Comparison of ENCODE assay signal across 8 cellular contexts in genomic region chr15:74397239-74398068, GRCh38. TPM values are rescaled to one million over a fixed set of nuclear protein-coding genes. Genes with fewer than 3 reads are reported as not detected.
DNase-seq lines count a peak whose midpoint lies in the region; ATAC-seq lines count a peak whose summit lies in the region.

No MANE protein-coding gene starts in this region.

- H3K4me3 Mint-ChIP-seq in activated T-cell treated with anti-CD3 and anti-CD28 coated beads, Interleukin-2, amount 50 U/mL, for 72 hours = peak overlapping the region; percentile 69 to 74
- peak overlapping the region; percentile 20 for H3K4me3 Mint-ChIP-seq in activated naive CD8-positive, alpha-beta T cell treated with anti-CD3 and anti-CD28 coated beads, Interleukin-2, amount 10 ng/mL, durations not matched to agents 7 days and 5 days
- H3K4me3 Mint-ChIP-seq in stimulated activated naive B cell treated with anti-CD40 and anti-IgM and Interleukin-4, amounts not matched to agents 10 μg/mL and 1 μg/mL and 100 μg/mL, for 72 hours = peak overlapping the region; percentile 64 to 78

- H3K36me3 Mint-ChIP-seq in activated T-cell treated with anti-CD3 and anti-CD28 coated beads, Interleukin-2, amount 50 U/mL, for 72 hours (ENCODE audit: insufficient read depth in 2 of 2) = no peaks in the 10 kb centered on the region
- H3K36me3 Mint-ChIP-seq in activated naive CD8-positive, alpha-beta T cell treated with anti-CD3 and anti-CD28 coated beads, Interleukin-2, amount 10 ng/mL, durations not matched to agents 7 days and 5 days = no peaks in the 10 kb centered on the region
- peaks cover 3 to 37% of the 10 kb centered on the region in 2 donors for H3K36me3 Mint-ChIP-seq in stimulated activated naive B cell treated with anti-CD40 and anti-IgM and Interleukin-4, amounts not matched to agents 10 μg/mL and 1 μg/mL and 100 μg/mL, for 72 hours

- POLR2A ChIA-PET in activated naive CD8-positive, alpha-beta T cell treated with anti-CD3 and anti-CD28 coated beads, Interleukin-2, amount 10 ng/mL, durations not matched to agents 7 days and 5 days (lab: Charles Lee) = interaction anchor here (2.6 kb wide), 1 partner anchor 12 kb away, joined by 13 read pairs; no protein-coding TSS in a partner anchor

- peak in 1 of 2 donors; percentile 0 for ATAC-seq in activated T-cell treated with anti-CD3 and anti-CD28 coated beads, Interleukin-2, amount 50 U/mL, for 72 hours (replicated peaks in 1 of 2)
- ATAC-seq in HG03196 (IDR thresholded peaks at IDR 0.05; ENCODE audit: unreplicated experiment) = peak; percentile 23
- ATAC-seq in activated naive CD8-positive, alpha-beta T cell treated with anti-CD3 and anti-CD28 coated beads, Interleukin-2, amount 10 ng/mL, durations not matched to agents 7 days and 5 days (ENCODE audit: low read depth) = no peak
- peak; percentile 36 to 42 for ATAC-seq in stimulated activated naive B cell treated with anti-CD40 and anti-IgM and Interleukin-4, amounts not matched to agents 10 μg/mL and 1 μg/mL and 100 μg/mL, for 72 hours (replicated peaks)
- no peak for ATAC-seq in HG02840 (IDR thresholded peaks at IDR 0.05; ENCODE audit: low FRiP score, unreplicated experiment)

- H3K4me1 Mint-ChIP-seq in activated T-cell treated with anti-CD3 and anti-CD28 coated beads, Interleukin-2, amount 50 U/mL, for 72 hours (ENCODE audit: low read depth) = peaks cover 100% of the 10 kb centered on the region
- peaks cover 72% of the 10 kb centered on the region for H3K4me1 Mint-ChIP-seq in activated naive CD8-positive, alpha-beta T cell treated with anti-CD3 and anti-CD28 coated beads, Interleukin-2, amount 10 ng/mL, durations not matched to agents 7 days and 5 days
- peaks cover 86 to 99% of the 10 kb centered on the region in 2 donors for H3K4me1 Mint-ChIP-seq in stimulated activated naive B cell treated with anti-CD40 and anti-IgM and Interleukin-4, amounts not matched to agents 10 μg/mL and 1 μg/mL and 100 μg/mL, for 72 hours

- no peaks in the 10 kb centered on the region for H3K9me3 Mint-ChIP-seq in activated T-cell treated with anti-CD3 and anti-CD28 coated beads, Interleukin-2, amount 50 U/mL, for 72 hours
- no peaks in the 10 kb centered on the region for H3K9me3 Mint-ChIP-seq in activated naive CD8-positive, alpha-beta T cell treated with anti-CD3 and anti-CD28 coated beads, Interleukin-2, amount 10 ng/mL, durations not matched to agents 7 days and 5 days
- H3K9me3 Mint-ChIP-seq in stimulated activated naive B cell treated with anti-CD40 and anti-IgM and Interleukin-4, amounts not matched to agents 10 μg/mL and 1 μg/mL and 100 μg/mL, for 72 hours = peaks cover 0 to 1% of the 10 kb centered on the region in 2 donors

- H3K27ac Mint-ChIP-seq in activated T-cell treated with anti-CD3 and anti-CD28 coated beads, Interleukin-2, amount 50 U/mL, for 72 hours = peak overlapping the region; percentile 49
- peak overlapping the region; percentile 90 for H3K27ac Mint-ChIP-seq in activated naive CD8-positive, alpha-beta T cell treated with anti-CD3 and anti-CD28 coated beads, Interleukin-2, amount 10 ng/mL, durations not matched to agents 7 days and 5 days
- peak overlapping the region; percentile 98 for H3K27ac Mint-ChIP-seq in stimulated activated naive B cell treated with anti-CD40 and anti-IgM and Interleukin-4, amounts not matched to agents 10 μg/mL and 1 μg/mL and 100 μg/mL, for 72 hours

- peak in 1 of 2 donors; percentile 34 for DNase-seq in activated T-cell treated with anti-CD3 and anti-CD28 coated beads, Interleukin-2, amount 50 U/mL, for 72 hours
- no peak for DNase-seq in activated T-cell treated with anti-CD3 and anti-CD28 coated beads, Interleukin-2, amount 50 U/mL, for 1 hour
- no peak for DNase-seq in activated naive CD8-positive, alpha-beta T cell treated with anti-CD3 and anti-CD28 coated beads, Interleukin-2, amount 10 ng/mL, durations not matched to agents 7 days and 5 days
- peak; percentile 77 for DNase-seq in stimulated activated naive B cell treated with anti-CD40 and anti-IgM and Interleukin-4, amounts not matched to agents 10 μg/mL and 1 μg/mL and 100 μg/mL, for 72 hours
- DNase-seq in globus pallidus (ENCODE audit: low spot score) (no peak), hippocampal formation (lab: John Stamatoyannopoulos, UW) (no peak)

- H3K27me3 Mint-ChIP-seq in activated T-cell treated with anti-CD3 and anti-CD28 coated beads, Interleukin-2, amount 50 U/mL, for 72 hours (ENCODE audit: low read depth) = no peaks in the 10 kb centered on the region
- no peaks in the 10 kb centered on the region for H3K27me3 Mint-ChIP-seq in activated naive CD8-positive, alpha-beta T cell treated with anti-CD3 and anti-CD28 coated beads, Interleukin-2, amount 10 ng/mL, durations not matched to agents 7 days and 5 days
- H3K27me3 Mint-ChIP-seq in stimulated activated naive B cell treated with anti-CD40 and anti-IgM and Interleukin-4, amounts not matched to agents 10 μg/mL and 1 μg/mL and 100 μg/mL, for 72 hours = no peaks in the 10 kb centered on the region

RNA-seq across cellular contexts. Expression of gene CYP11A1, which starts 30.0 kb away (rescaled TPM):
- total RNA-seq in activated T-cell treated with anti-CD3 and anti-CD28 coated beads, Interleukin-2, amount 50 U/mL, for 72 hours = under 1 TPM; 0.21 to 0.26 TPM
- total RNA-seq in activated naive CD8-positive, alpha-beta T cell treated with anti-CD3 and anti-CD28 coated beads, Interleukin-2, amount 10 ng/mL, durations not matched to agents 7 days and 5 days = not detected

RNA-seq across cellular contexts. Expression of gene SEMA7A, which starts 36.3 kb away (rescaled TPM):
- 10 to 100 TPM; 46.7 to 57.1 TPM for total RNA-seq in activated T-cell treated with anti-CD3 and anti-CD28 coated beads, Interleukin-2, amount 50 U/mL, for 72 hours
- total RNA-seq in activated naive CD8-positive, alpha-beta T cell treated with anti-CD3 and anti-CD28 coated beads, Interleukin-2, amount 10 ng/mL, durations not matched to agents 7 days and 5 days = 10 to 100 TPM; 15.2 to 15.8 TPM

Comparison
In these comparisons a context has a peak if more than half of its experiments do, and no peak if none do; other contexts are left out.
1. ATAC-seq: peak in HG03196 (single experiment) and stimulated activated naive B cell treated with anti-CD40 and anti-IgM and Interleukin-4, amounts not matched to agents 10 μg/mL and 1 μg/mL and 100 μg/mL, for 72 hours (2 of 2); none in activated naive CD8-positive, alpha-beta T cell treated with anti-CD3 and anti-CD28 coated beads, Interleukin-2, amount 10 ng/mL, durations not matched to agents 7 days and 5 days (single experiment) and HG02840 (single experiment).
2. H3K4me3 Mint-ChIP-seq: peak in every context shown above with its lines; median percentile 72 in activated T-cell treated with anti-CD3 and anti-CD28 coated beads, Interleukin-2, amount 50 U/mL, for 72 hours; 71 in stimulated activated naive B cell treated with anti-CD40 and anti-IgM and Interleukin-4, amounts not matched to agents 10 μg/mL and 1 μg/mL and 100 μg/mL, for 72 hours; 20 in activated naive CD8-positive, alpha-beta T cell treated with anti-CD3 and anti-CD28 coated beads, Interleukin-2, amount 10 ng/mL, durations not matched to agents 7 days and 5 days.
3. Peak in every context shown above with its lines, with median percentiles within 50 percentile points of each other: H3K27ac Mint-ChIP-seq.